11 cellular contexts compared by ENCODE assay signal in the genomic region with DNA sequence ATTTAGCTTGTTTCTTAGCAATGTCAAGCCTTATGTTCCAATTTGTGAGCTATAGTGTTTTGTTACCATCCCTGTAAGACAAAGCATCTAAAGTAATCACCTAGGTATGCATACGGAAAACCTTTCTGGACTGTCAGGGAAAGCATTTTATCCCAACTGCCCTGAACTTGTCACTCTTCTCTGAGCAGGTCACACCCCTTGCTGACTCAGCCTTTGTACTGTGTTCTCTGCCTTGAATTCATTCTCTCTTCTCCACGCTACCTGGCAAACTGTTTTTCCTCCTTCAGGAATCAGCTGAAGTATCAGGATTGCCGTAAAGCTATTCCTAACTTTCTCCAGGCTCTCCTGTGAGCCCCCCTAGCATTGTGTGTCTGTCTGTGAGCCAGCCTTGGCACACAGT. TPM values are rescaled to one million over a fixed set of nuclear protein-coding genes. Genes with fewer than 3 reads are reported as not detected.
A peak's percentile ranks its signal among the peaks of the same experiment; 100 is the strongest.
DNase-seq lines count a peak whose midpoint lies in the region; ATAC-seq and TF ChIP-seq lines count a peak whose summit lies in the region.
"Had no signal": no experiment of that assay in that cellular context is flagged by ENCODE, and none has a peak within 500 bp of the region (broad histone marks: within the 10 kb centered on the region; RNA-seq: fewer than 3 reads in every experiment).

No MANE protein-coding gene starts in this region.

- peak overlapping the region; percentile 23 to 72 (median 54) for H3K27ac ChIP-seq in esophagus muscularis mucosa (replicated peaks in 1 of 4)

- intact Hi-C loops in esophagus muscularis mucosa (cut with DNase I): loop anchor here (10.0 kb wide), 1 partner anchor 288 kb away; no protein-coding TSS in a partner anchor

- H3K9me3 ChIP-seq in esophagus muscularis mucosa: no peaks in the 10 kb centered on the region

- no peaks in the 10 kb centered on the region for H3K27me3 ChIP-seq in esophagus muscularis mucosa

- peak overlapping the region; percentile 77 for H3K27ac Mint-ChIP-seq in nephron progenitor cell
- no peak overlapping the region for H3K27ac Mint-ChIP-seq in stimulated activated naive B cell treated with anti-CD40 and anti-IgM and Interleukin-4, amounts not matched to agents 10 μg/mL and 1 μg/mL and 100 μg/mL, for 72 hours
- H3K27ac Mint-ChIP-seq: B cell, immature natural killer cell had no signal

- peaks cover 65 to 100% (median 98%) of the 10 kb centered on the region in 4 donors for H3K4me1 ChIP-seq in esophagus muscularis mucosa

- H3K36me3 ChIP-seq in esophagus muscularis mucosa: no peaks in the 10 kb centered on the region

- H3K9me3 Mint-ChIP-seq in nephron progenitor cell: no peaks in the 10 kb centered on the region
- H3K9me3 Mint-ChIP-seq in stimulated activated naive B cell treated with anti-CD40 and anti-IgM and Interleukin-4, amounts not matched to agents 10 μg/mL and 1 μg/mL and 100 μg/mL, for 72 hours: no peaks in the 10 kb centered on the region
- H3K9me3 Mint-ChIP-seq: immature natural killer cell had no signal

- H3K4me3 Mint-ChIP-seq in nephron progenitor cell: peak overlapping the region; percentile 28
- H3K4me3 Mint-ChIP-seq in stimulated activated naive B cell treated with anti-CD40 and anti-IgM and Interleukin-4, amounts not matched to agents 10 μg/mL and 1 μg/mL and 100 μg/mL, for 72 hours: no peak overlapping the region
- H3K4me3 Mint-ChIP-seq: B cell, immature natural killer cell had no signal

- WGBS in esophagus muscularis mucosa: 57% methylated on average over 3 of the region's 3 CpGs

- TF ChIP-seq POLR2A in esophagus muscularis mucosa (IDR thresholded peaks at IDR 0.05; ENCODE audit: low read depth): no peak

- H3K4me3 ChIP-seq in esophagus muscularis mucosa: no peak overlapping the region

- in situ Hi-C loops in G401 (cut with HindIII; ENCODE audit: low sequenced_read_pairs): no loop called here

- TF ChIP-seq CTCF in esophagus muscularis mucosa (IDR thresholded peaks at IDR 0.05) (no peak), nephron progenitor cell (IDR thresholded peaks at IDR 0.05) (no peak)

- TF ChIP-seq EP300 in esophagus muscularis mucosa (IDR thresholded peaks at IDR 0.05): no peak

- DNase-seq in AG20443 (ENCODE audit: low spot score) (peak; percentile 25), NCI-H69 (lab: John Stamatoyannopoulos, UW) (peak; percentile 62), esophagus muscularis mucosa (ENCODE audit: extremely low spot score) (no peak), nephron progenitor cell (no peak), G401 (ENCODE audit: low spot score) (no peak), retina (no peak)
- DNase-seq in stimulated activated naive B cell treated with anti-CD40 and anti-IgM and Interleukin-4, amounts not matched to agents 10 μg/mL and 1 μg/mL and 100 μg/mL, for 72 hours: no peak
- DNase-seq: immature natural killer cell, NCI-H1048 had no signal

- peaks cover 2% of the 10 kb centered on the region for H3K27me3 Mint-ChIP-seq in nephron progenitor cell (ENCODE audit: low read depth, poor library complexity)
- no peaks in the 10 kb centered on the region for H3K27me3 Mint-ChIP-seq in stimulated activated naive B cell treated with anti-CD40 and anti-IgM and Interleukin-4, amounts not matched to agents 10 μg/mL and 1 μg/mL and 100 μg/mL, for 72 hours

- peaks cover 40% of the 10 kb centered on the region for H3K36me3 Mint-ChIP-seq in nephron progenitor cell (ENCODE audit: low read depth)
- no peaks in the 10 kb centered on the region for H3K36me3 Mint-ChIP-seq in stimulated activated naive B cell treated with anti-CD40 and anti-IgM and Interleukin-4, amounts not matched to agents 10 μg/mL and 1 μg/mL and 100 μg/mL, for 72 hours
- H3K36me3 Mint-ChIP-seq: immature natural killer cell had no signal

- ATAC-seq in stimulated activated naive B cell treated with anti-CD40 and anti-IgM and Interleukin-4, amounts not matched to agents 10 μg/mL and 1 μg/mL and 100 μg/mL, for 72 hours (replicated peaks): no peak
- no peak for ATAC-seq in HG02852 (IDR thresholded peaks at IDR 0.05; ENCODE audit: unreplicated experiment)

- H3K4me1 Mint-ChIP-seq in nephron progenitor cell: no peaks in the 10 kb centered on the region
- H3K4me1 Mint-ChIP-seq in stimulated activated naive B cell treated with anti-CD40 and anti-IgM and Interleukin-4, amounts not matched to agents 10 μg/mL and 1 μg/mL and 100 μg/mL, for 72 hours: no peaks in the 10 kb centered on the region
- H3K4me1 Mint-ChIP-seq: B cell, immature natural killer cell had no signal

RNA-seq across cellular contexts. Expression of a gene that starts 54.2 kb away (rescaled TPM):
- total RNA-seq in esophagus muscularis mucosa: 100 to 1,000 TPM in 2 of 4 donors, 10 to 100 TPM in 2; 89.6 to 138 (median 112) TPM
- not detected in 2 replicates for total RNA-seq in G401 (2014; rRNA removed; shearing (Covaris generic))

Comparison
In these comparisons a context has a peak if more than half of its experiments do, and no peak if none do; other contexts are left out.
1. DNase-seq: peak in AG20443 (single experiment) and NCI-H69 (single experiment); none in esophagus muscularis mucosa (single experiment), nephron progenitor cell (single experiment), stimulated activated naive B cell treated with anti-CD40 and anti-IgM and Interleukin-4, amounts not matched to agents 10 μg/mL and 1 μg/mL and 100 μg/mL, for 72 hours (single experiment), G401 (single experiment) and retina (single experiment).
2. RNA of a gene that starts 54.2 kb away (total RNA-seq): 89.6 to 138 TPM in esophagus muscularis mucosa; not detected in G401; every median in the first group is over 10 times any median in the second.